8 cellular contexts compared by ENCODE assay signal in the genomic region with DNA sequence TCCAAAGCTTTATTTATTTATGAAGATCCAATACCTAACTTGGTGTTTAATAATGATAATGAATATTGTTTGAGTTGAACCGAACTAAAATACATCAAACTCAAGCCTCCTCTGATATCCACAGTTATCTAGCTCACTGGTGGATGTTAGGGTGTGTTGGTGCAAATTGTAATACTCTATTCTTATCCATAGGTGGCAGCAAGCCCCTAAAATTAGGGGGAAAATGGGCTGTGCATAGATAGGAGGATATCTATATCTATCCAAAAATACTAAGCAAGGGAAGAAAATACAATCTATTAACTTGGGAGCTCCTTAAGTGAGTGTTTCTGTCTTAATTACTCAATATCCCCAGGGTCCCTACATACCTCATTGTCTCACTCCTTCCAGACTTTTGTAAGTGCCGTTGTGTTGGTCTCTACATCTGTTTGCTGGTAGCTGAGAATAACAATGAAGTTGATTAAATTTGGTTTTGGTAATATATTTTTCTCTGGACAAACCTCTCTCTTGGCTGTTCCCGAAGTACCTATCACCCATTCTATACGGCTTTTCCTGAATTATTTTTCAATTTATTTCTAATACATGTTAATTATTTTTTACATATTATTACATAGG. TPM values are rescaled to one million over a fixed set of nuclear protein-coding genes. Genes with fewer than 3 reads are reported as not detected.
A peak's percentile ranks its signal among the peaks of the same experiment; 100 is the strongest.
DNase-seq lines count a peak whose midpoint lies in the region; ATAC-seq and TF ChIP-seq lines count a peak whose summit lies in the region.

No MANE protein-coding gene starts in this region.

- peaks cover 0 to 6% (median 0%) of the 10 kb centered on the region in 6 donors for H3K9me3 Mint-ChIP-seq in immature natural killer cell

- no peaks in the 10 kb centered on the region for H3K9me3 ChIP-seq in left lung
- H3K9me3 ChIP-seq in gastroesophageal sphincter, result no peaks in the 10 kb centered on the region

- TF ChIP-seq POLR2A in gastroesophageal sphincter (IDR thresholded peaks at IDR 0.05), result no peak

- intact Hi-C loops in left lung (cut with DNase I), result no loop called here

- H3K4me3 Mint-ChIP-seq in immature natural killer cell, result no peak overlapping the region

- H3K4me1 Mint-ChIP-seq in immature natural killer cell, result no peaks in the 10 kb centered on the region

- peaks cover 0 to 2% (median 0%) of the 10 kb centered on the region in 3 donors for H3K27me3 Mint-ChIP-seq in immature natural killer cell (ENCODE audit: low read depth in 3 of 3)

- no peaks in the 10 kb centered on the region; the same call in 1 of the 2 replicates for H3K27me3 ChIP-seq in GM06990 (replicated peaks; ENCODE audit: control insufficient read depth, insufficient read depth, low read length)
- H3K27me3 ChIP-seq in left lung, result no peaks in the 10 kb centered on the region
- no peaks in the 10 kb centered on the region for H3K27me3 ChIP-seq in gastroesophageal sphincter

- TF ChIP-seq EP300 in gastroesophageal sphincter (IDR thresholded peaks at IDR 0.05), result no peak

- H3K27ac ChIP-seq in left lung (no peak overlapping the region), gastroesophageal sphincter (no peak overlapping the region)

- TF ChIP-seq CTCF in GM06990 (IDR thresholded peaks at IDR 0.05; ENCODE audit: insufficient read depth, low read length, poor library complexity, severe bottlenecking), result peak; percentile 71
- peak; percentile 55 to 63 for TF ChIP-seq CTCF in left lung (IDR thresholded peaks at IDR 0.05)
- TF ChIP-seq CTCF in gastroesophageal sphincter (IDR thresholded peaks at IDR 0.05), result peak in 2 of 4 experiments; percentile 35 to 51

- H3K36me3 Mint-ChIP-seq in immature natural killer cell, result no peaks in the 10 kb centered on the region

- DNase-seq in GM06990 (ENCODE audit: extremely low read depth, insufficient read length) (no peak), NCI-H524 treated with DMSO at 0.1 percent for 48 hours (lab: John Stamatoyannopoulos, UW) (peak; percentile 6), brain pericyte (ENCODE audit: low read depth, low spot score) (peak; percentile 6), left lung (no peak), immature natural killer cell (no peak)

- WGBS in gastroesophageal sphincter (ENCODE audit: low coverage in 1 of 2), 2 donors, result 27 to 34% methylated on average over 4 of the region's 4 CpGs

- ATAC-seq in GM21390 (IDR thresholded peaks at IDR 0.05; ENCODE audit: unreplicated experiment), result peak; percentile 99
- ATAC-seq in HG03469 (IDR thresholded peaks at IDR 0.05; ENCODE audit: unreplicated experiment), result peak; percentile 96
- ATAC-seq in left lung, result peak; percentile 89
- no peak for ATAC-seq in gastroesophageal sphincter

- H3K4me3 ChIP-seq in GM06990 (replicated peaks; ENCODE audit: low read depth, low read length) (no peak overlapping the region), left lung (no peak overlapping the region), gastroesophageal sphincter (no peak overlapping the region)

- H3K4me1 ChIP-seq in left lung, result no peaks in the 10 kb centered on the region
- no peaks in the 10 kb centered on the region for H3K4me1 ChIP-seq in gastroesophageal sphincter

- no peaks in the 10 kb centered on the region for H3K36me3 ChIP-seq in GM06990 (ENCODE audit: control insufficient read depth, insufficient read depth, low read length)
- H3K36me3 ChIP-seq in left lung, result no peaks in the 10 kb centered on the region
- no peaks in the 10 kb centered on the region for H3K36me3 ChIP-seq in gastroesophageal sphincter

- H3K27ac Mint-ChIP-seq in immature natural killer cell, result no peak overlapping the region

RNA-seq across cellular contexts. Expression of gene VWDE, which starts 55.0 kb away (rescaled TPM):
- total RNA-seq in left lung (1 to 10 TPM; 2.6 to 4.3 TPM), gastroesophageal sphincter (under 1 TPM in 2 of 4 donors, not detected in 2; 0.13 to 0.22 TPM)
- polyA plus RNA-seq in immature natural killer cell, result under 1 TPM in 1 of 3 donors, not detected in 2; 0.11 TPM

Comparison
In these comparisons a context has a peak if more than half of its experiments do, and no peak if none do; other contexts are left out.
1. DNase-seq: peak in NCI-H524 treated with DMSO at 0.1 percent for 48 hours (single experiment) and brain pericyte (single experiment); none in GM06990 (single experiment), left lung (0 of 2) and immature natural killer cell (0 of 3).